13 cellular contexts compared by ENCODE assay signal in the genomic region with DNA sequence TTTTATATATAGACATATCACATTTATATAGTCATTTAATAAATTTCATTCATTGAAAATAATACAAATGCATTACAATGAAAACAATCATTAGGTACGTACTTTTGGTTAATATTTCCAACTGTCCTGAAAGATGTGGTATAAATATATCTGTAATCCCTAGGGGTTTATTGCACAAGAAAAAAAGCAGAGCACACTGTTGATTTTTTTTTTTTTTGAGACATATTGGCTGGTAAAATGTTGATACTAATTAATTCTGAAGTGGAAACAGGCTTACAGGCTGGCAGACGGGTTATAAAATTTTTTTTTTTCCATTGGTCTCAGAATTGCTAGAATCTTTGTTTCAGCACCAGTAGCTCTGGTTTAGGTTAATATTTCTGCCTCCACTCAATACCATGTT.
DNase-seq lines count a peak whose midpoint lies in the region; ATAC-seq and TF ChIP-seq lines count a peak whose summit lies in the region.
"Had no signal": no experiment of that assay in that cellular context is flagged by ENCODE, and none has a peak within 500 bp of the region (broad histone marks: within the 10 kb centered on the region; RNA-seq: fewer than 3 reads in every experiment).

No MANE protein-coding gene starts in this region.

- no peak overlapping the region for H4K91ac ChIP-seq in trophoblast cell (ENCODE audit: low read depth, low read length)

- POLR2A ChIA-PET in PC-9 (lab: Charles Lee; ENCODE audit: unreplicated experiment) = no interaction called here
- POLR2A ChIA-PET in CD4-positive, alpha-beta T cell (lab: Charles Lee) = no interaction called here

- H3K4me1 Mint-ChIP-seq in CD4-positive, alpha-beta T cell (ENCODE audit: low read depth) = peaks cover 2% of the 10 kb centered on the region
- H3K4me1 Mint-ChIP-seq in activated T-helper 17 cell treated with anti-CD3 and anti-CD28 coated beads, Interleukin-2, amount 50 U/mL, for 72 hours = peaks cover 11% of the 10 kb centered on the region

- H4K20me1 ChIP-seq in PC-9 (ENCODE audit: insufficient read depth) = no peaks in the 10 kb centered on the region

- TF ChIP-seq EP300 in esophagus muscularis mucosa (IDR thresholded peaks at IDR 0.05) = no peak

- H3K18ac ChIP-seq in trophoblast cell (ENCODE audit: low read length) = no peak overlapping the region

- 69% methylated on average over 2 of the region's 2 CpGs for WGBS in esophagus muscularis mucosa
- WGBS in trophoblast cell (ENCODE audit: extremely low coverage, insufficient coverage, insufficient read length) = no CpG with 5 or more reads among the region's 2 CpGs

- DNase-seq in PC-9 = no peak
- DNase-seq in esophagus muscularis mucosa (ENCODE audit: extremely low spot score) = no peak
- no peak for DNase-seq in trophoblast cell
- DNase-seq in CD4-positive, alpha-beta T cell = no peak
- no peak for DNase-seq in activated CD8-positive, alpha-beta memory T cell treated with anti-CD3 and anti-CD28 coated beads, Interleukin-2, amount 50 U/mL, for 4 hours
- DNase-seq: NCI-H1436, NCI-H526, RPMI8226, T-helper 17 cell had no signal

- peaks cover 6% of the 10 kb centered on the region; the same call in 1 of the 2 replicates for H3F3A ChIP-seq in PC-9 (ENCODE audit: insufficient read depth, low read depth)

- no peaks in the 10 kb centered on the region for H3K36me3 Mint-ChIP-seq in CD4-positive, alpha-beta T cell (ENCODE audit: low read depth)
- no peaks in the 10 kb centered on the region for H3K36me3 Mint-ChIP-seq in activated T-helper 17 cell treated with anti-CD3 and anti-CD28 coated beads, Interleukin-2, amount 50 U/mL, for 72 hours (ENCODE audit: low read depth)

- no peak overlapping the region for H4K12ac ChIP-seq in trophoblast cell (ENCODE audit: low read depth, low read length)

- peaks cover 3% of the 10 kb centered on the region for H3K9me3 Mint-ChIP-seq in CD4-positive, alpha-beta T cell
- no peaks in the 10 kb centered on the region for H3K9me3 Mint-ChIP-seq in activated T-helper 17 cell treated with anti-CD3 and anti-CD28 coated beads, Interleukin-2, amount 50 U/mL, for 72 hours
- H3K9me3 Mint-ChIP-seq: stimulated activated naive CD8-positive, alpha-beta T cell treated with anti-CD3 and anti-CD28 coated beads, Interleukin-15, Interleukin-2, amounts not matched to agents 100 ng/mL and 50 ng/mL, for 24 hours had no signal

- H3K79me2 ChIP-seq in ACC112 (ENCODE audit: control insufficient read depth, insufficient read depth, low read length, unreplicated experiment) (no peaks in the 10 kb centered on the region), PC-9 (ENCODE audit: low read depth) (no peaks in the 10 kb centered on the region), trophoblast cell (ENCODE audit: control insufficient read depth, insufficient read depth, low read length, poor library complexity) (no peaks in the 10 kb centered on the region)

- no peak for ATAC-seq in CD4-positive, alpha-beta T cell (ENCODE audit: poor library complexity)
- ATAC-seq in HG03039 (IDR thresholded peaks at IDR 0.05; ENCODE audit: unreplicated experiment) = no peak
- no peak for ATAC-seq in activated T-helper 17 cell treated with anti-CD3 and anti-CD28 coated beads, Interleukin-2, amount 50 U/mL, for 72 hours (replicated peaks)
- ATAC-seq: T-helper 17 cell had no signal

- H3K14ac ChIP-seq in trophoblast cell (ENCODE audit: low read length) = no peak overlapping the region

- H3K36me3 ChIP-seq in ACC112 (ENCODE audit: insufficient read depth, low read length) (no peaks in the 10 kb centered on the region), PC-9 (ENCODE audit: low read depth) (no peaks in the 10 kb centered on the region), esophagus muscularis mucosa (no peaks in the 10 kb centered on the region), trophoblast cell (ENCODE audit: control insufficient read depth in 1 of 2, insufficient read depth in 2 of 2, low read length in 2 of 2) (no peaks in the 10 kb centered on the region)

- no peak overlapping the region for H3K27ac Mint-ChIP-seq in CD4-positive, alpha-beta T cell
- H3K27ac Mint-ChIP-seq in activated T-helper 17 cell treated with anti-CD3 and anti-CD28 coated beads, Interleukin-2, amount 50 U/mL, for 72 hours = no peak overlapping the region
- H3K27ac Mint-ChIP-seq: stimulated activated naive CD8-positive, alpha-beta T cell treated with anti-CD3 and anti-CD28 coated beads, Interleukin-15, Interleukin-2, amounts not matched to agents 100 ng/mL and 50 ng/mL, for 24 hours; T-helper 17 cell had no signal

- H2AFZ ChIP-seq in ACC112 (ENCODE audit: low read length, unreplicated experiment) (peak overlapping the region; percentile 95), PC-9 (no peak overlapping the region), trophoblast cell (ENCODE audit: insufficient read depth, low read length, poor library complexity) (no peak overlapping the region)

- no peak for TF ChIP-seq POLR2A in esophagus muscularis mucosa (IDR thresholded peaks at IDR 0.05; ENCODE audit: low read depth)

- no peak overlapping the region for H3K23ac ChIP-seq in trophoblast cell (ENCODE audit: low read length)

- H3K4me2 ChIP-seq in PC-9 (peak overlapping the region; percentile 5; the same call in 1 of the 2 replicates), trophoblast cell (ENCODE audit: low read length) (no peak overlapping the region)

- H3K27me3 ChIP-seq in ACC112 (ENCODE audit: insufficient read depth, low read length) (no peaks in the 10 kb centered on the region), PC-9 (ENCODE audit: insufficient read depth, low read depth) (no peaks in the 10 kb centered on the region), esophagus muscularis mucosa (no peaks in the 10 kb centered on the region), trophoblast cell (ENCODE audit: insufficient read depth, low read length) (no peaks in the 10 kb centered on the region)
- H3K27me3 ChIP-seq in CD4-positive, alpha-beta T cell (ENCODE audit: control insufficient read depth, insufficient read depth, low read length) = no peaks in the 10 kb centered on the region

- no peaks in the 10 kb centered on the region for H3K9me2 ChIP-seq in PC-9 (ENCODE audit: insufficient read depth)

- TF ChIP-seq CTCF in PC-9 (conservative IDR thresholded peaks at IDR 0.05) = no peak
- no peak for TF ChIP-seq CTCF in esophagus muscularis mucosa (IDR thresholded peaks at IDR 0.05)
- no peak for TF ChIP-seq CTCF in CD4-positive, alpha-beta T cell (IDR thresholded peaks at IDR 0.05)

- no TSS peak for BruUV-seq in PC-9 (replicated peaks; lab: Mats Ljungman, UMichigan)

- no peak overlapping the region for H3K4ac ChIP-seq in trophoblast cell (ENCODE audit: low read depth, low read length)

- H2BK5ac ChIP-seq in trophoblast cell (ENCODE audit: low read depth, low read length, poor library complexity) = no peak overlapping the region

- no peak overlapping the region for H4K8ac ChIP-seq in trophoblast cell (ENCODE audit: low read depth, low read length)

- H3K9me3 ChIP-seq in PC-9 (ENCODE audit: insufficient read depth, low read depth) (no peaks in the 10 kb centered on the region), esophagus muscularis mucosa (no peaks in the 10 kb centered on the region), trophoblast cell (ENCODE audit: insufficient read depth, low read depth, low read length) (no peaks in the 10 kb centered on the region)
- H3K9me3 ChIP-seq in CD4-positive, alpha-beta T cell (ENCODE audit: control insufficient read depth, low read length) = no peaks in the 10 kb centered on the region

- H3K4me3 ChIP-seq in ACC112 (ENCODE audit: low read depth, low read length) = peak overlapping the region; percentile 58; the same call in 1 of the 2 replicates
- no peak overlapping the region for H3K4me3 ChIP-seq in PC-9
- H3K4me3 ChIP-seq in esophagus muscularis mucosa = no peak overlapping the region
- H3K4me3 ChIP-seq in trophoblast cell (ENCODE audit: low read depth, low read length) = no peak overlapping the region

- H3K27ac ChIP-seq in ACC112 (ENCODE audit: low read depth, low read length) (peak overlapping the region; percentile 98), PC-9 (0 out of 2 replicates have a peak overlapping the region, but pooled peaks have one; percentile 15), esophagus muscularis mucosa (replicated peaks in 1 of 4) (peak overlapping the region; percentile 34 to 75 (median 59)), trophoblast cell (ENCODE audit: low read depth, low read length) (peak overlapping the region; percentile 75)
- no peak overlapping the region for H3K27ac ChIP-seq in CD4-positive, alpha-beta T cell (ENCODE audit: low read depth, low read length)

- intact Hi-C loops in PC-9 (cut with micrococcal nuclease; ENCODE audit: unreplicated experiment) (loop anchor here (5.0 kb wide), 1 partner anchor 944 kb away; no protein-coding TSS in a partner anchor), esophagus muscularis mucosa (cut with DNase I) (no loop called here)
- intact Hi-C loops in CD4-positive, alpha-beta T cell (cut with DNase I, micrococcal nuclease) = no loop called here

- no peak overlapping the region for H3K9ac ChIP-seq in trophoblast cell (ENCODE audit: low read length)

- no peak overlapping the region for H2BK12ac ChIP-seq in trophoblast cell (ENCODE audit: low read length)

- H3K79me1 ChIP-seq in trophoblast cell (ENCODE audit: low read length) = peaks cover 15% of the 10 kb centered on the region

- H2BK120ac ChIP-seq in trophoblast cell (ENCODE audit: insufficient read depth, low read length, poor library complexity) = no peak overlapping the region

- H2AK5ac ChIP-seq in trophoblast cell (ENCODE audit: low read length) = no peak overlapping the region

- no peak overlapping the region for H3K4me3 Mint-ChIP-seq in CD4-positive, alpha-beta T cell
- no peak overlapping the region for H3K4me3 Mint-ChIP-seq in activated T-helper 17 cell treated with anti-CD3 and anti-CD28 coated beads, Interleukin-2, amount 50 U/mL, for 72 hours
- H3K4me3 Mint-ChIP-seq: stimulated activated naive CD8-positive, alpha-beta T cell treated with anti-CD3 and anti-CD28 coated beads, Interleukin-15, Interleukin-2, amounts not matched to agents 100 ng/mL and 50 ng/mL, for 24 hours; T-helper 17 cell had no signal

- H3K27me3 Mint-ChIP-seq in CD4-positive, alpha-beta T cell = peaks cover 4% of the 10 kb centered on the region
- H3K27me3 Mint-ChIP-seq in activated T-helper 17 cell treated with anti-CD3 and anti-CD28 coated beads, Interleukin-2, amount 50 U/mL, for 72 hours = no peaks in the 10 kb centered on the region

- H3K4me1 ChIP-seq in ACC112 (ENCODE audit: control insufficient read depth, insufficient read depth, low read length, unreplicated experiment) (peaks cover 34% of the 10 kb centered on the region), PC-9 (replicated peaks; ENCODE audit: insufficient read depth) (peaks cover 18% of the 10 kb centered on the region), esophagus muscularis mucosa (peaks cover 33 to 40% (median 34%) of the 10 kb centered on the region in 4 donors), trophoblast cell (ENCODE audit: control insufficient read depth in 1 of 2, insufficient read depth in 2 of 2, low read length in 2 of 2) (peaks cover 2 to 3% of the 10 kb centered on the region in 2 experiments)

- CTCF ChIA-PET in PC-9 (lab: Charles Lee) = no interaction called here
- CTCF ChIA-PET in CD4-positive, alpha-beta T cell (lab: Charles Lee) = no interaction called here
